9 cellular contexts compared by ENCODE assay signal in the genomic region with DNA sequence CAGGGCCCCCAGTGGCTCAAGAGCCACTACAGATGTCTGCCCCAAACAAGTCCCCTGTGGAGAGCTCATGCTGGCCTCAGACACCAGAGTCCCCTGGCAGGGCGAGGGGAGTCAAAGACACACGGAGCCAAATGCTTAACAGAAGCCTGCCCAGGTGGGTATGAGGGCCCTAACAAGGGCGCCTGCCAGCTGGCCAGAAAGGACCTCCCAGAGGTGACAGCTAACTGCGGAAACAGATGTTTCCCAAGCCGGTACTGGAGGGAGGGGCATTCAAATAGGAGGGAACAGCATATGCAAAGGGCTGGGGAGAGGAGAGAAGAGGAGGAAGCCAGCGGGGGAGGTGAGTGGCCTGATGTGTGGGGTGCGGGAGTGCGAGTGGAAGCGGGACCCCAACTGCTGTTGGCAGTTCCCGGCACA. TPM values are rescaled to one million over a fixed set of nuclear protein-coding genes. Genes with fewer than 3 reads are reported as not detected.
DNase-seq lines count a peak whose midpoint lies in the region; ATAC-seq lines count a peak whose summit lies in the region.
"Had no signal": no experiment of that assay in that cellular context is flagged by ENCODE, and none has a peak within 500 bp of the region (broad histone marks: within the 10 kb centered on the region; RNA-seq: fewer than 3 reads in every experiment).

No MANE protein-coding gene starts in this region.

- peaks cover 30 to 50% of the 10 kb centered on the region in 2 donors for H3K4me1 Mint-ChIP-seq in stimulated activated naive B cell treated with anti-CD40 and anti-IgM and Interleukin-4, amounts not matched to agents 10 μg/mL and 1 μg/mL and 100 μg/mL, for 72 hours

- WGBS in esophagus, 2 donors: 20 to 25% methylated on average over 10 of the region's 10 CpGs

- H3K9me3 Mint-ChIP-seq in stimulated activated naive B cell treated with anti-CD40 and anti-IgM and Interleukin-4, amounts not matched to agents 10 μg/mL and 1 μg/mL and 100 μg/mL, for 72 hours: no peaks in the 10 kb centered on the region

- DNase-seq in NCI-H1694 (lab: John Stamatoyannopoulos, UW) (peak; percentile 6), NCI-H1694 treated with DMSO at 0.1 percent for 48 hours (lab: John Stamatoyannopoulos, UW) (no peak), SJCRH30 (peak; percentile 59 to 66), 8988T (no peak), AG20443 (ENCODE audit: low spot score) (no peak)
- no peak for DNase-seq in stimulated activated naive B cell treated with anti-CD40 and anti-IgM and Interleukin-4, amounts not matched to agents 10 μg/mL and 1 μg/mL and 100 μg/mL, for 72 hours

- H3K27ac ChIP-seq in SJCRH30 (no peak overlapping the region), esophagus (ENCODE audit: low read depth in 2 of 2, low read length in 1 of 2) (no peak overlapping the region)
- H3K27ac ChIP-seq: suprapubic skin had no signal

- peaks cover 11 to 20% of the 10 kb centered on the region in 2 donors for H3K36me3 Mint-ChIP-seq in stimulated activated naive B cell treated with anti-CD40 and anti-IgM and Interleukin-4, amounts not matched to agents 10 μg/mL and 1 μg/mL and 100 μg/mL, for 72 hours

- H3K4me3 Mint-ChIP-seq in stimulated activated naive B cell treated with anti-CD40 and anti-IgM and Interleukin-4, amounts not matched to agents 10 μg/mL and 1 μg/mL and 100 μg/mL, for 72 hours: peak overlapping the region; percentile 82 to 91

- H3K27ac Mint-ChIP-seq in stimulated activated naive B cell treated with anti-CD40 and anti-IgM and Interleukin-4, amounts not matched to agents 10 μg/mL and 1 μg/mL and 100 μg/mL, for 72 hours: peak overlapping the region; percentile 72

- H3K4me3 ChIP-seq in SJCRH30 (peak overlapping the region; percentile 98), esophagus (ENCODE audit: low read depth in 1 of 2, low read length in 2 of 2) (peak overlapping the region; percentile 15 to 46)

- H3K4me1 ChIP-seq in SJCRH30 (peaks cover 11% of the 10 kb centered on the region), esophagus (ENCODE audit: control insufficient read depth in 2 of 2, insufficient read depth in 2 of 2, low read length in 1 of 2) (peaks cover 14 to 15% of the 10 kb centered on the region in 2 donors)

- H3K27me3 Mint-ChIP-seq in stimulated activated naive B cell treated with anti-CD40 and anti-IgM and Interleukin-4, amounts not matched to agents 10 μg/mL and 1 μg/mL and 100 μg/mL, for 72 hours: peaks cover 0 to 4% of the 10 kb centered on the region in 2 donors

- peaks cover 22% of the 10 kb centered on the region for H3K36me3 ChIP-seq in SJCRH30
- H3K36me3 ChIP-seq in esophagus (ENCODE audit: control insufficient read depth in 2 of 2, insufficient read depth in 2 of 2, low read length in 1 of 2): peaks cover 0 to 11% of the 10 kb centered on the region in 2 donors

- H3K27me3 ChIP-seq in SJCRH30: no peaks in the 10 kb centered on the region
- no peaks in the 10 kb centered on the region for H3K27me3 ChIP-seq in esophagus (ENCODE audit: control insufficient read depth in 1 of 2, insufficient read depth in 2 of 2, low read length in 2 of 2)
- H3K27me3 ChIP-seq: suprapubic skin had no signal

- ATAC-seq in HG03354 (IDR thresholded peaks at IDR 0.05; ENCODE audit: poor library complexity, severe bottlenecking, unreplicated experiment): peak; percentile 28
- no peak for ATAC-seq in stimulated activated naive B cell treated with anti-CD40 and anti-IgM and Interleukin-4, amounts not matched to agents 10 μg/mL and 1 μg/mL and 100 μg/mL, for 72 hours (replicated peaks)

- H3K9me3 ChIP-seq in SJCRH30 (replicated peaks) (no peaks in the 10 kb centered on the region), esophagus (ENCODE audit: control insufficient read depth in 2 of 2, insufficient read depth in 1 of 2, low read depth in 1 of 2, low read length in 1 of 2) (peaks cover 0 to 3% of the 10 kb centered on the region in 2 donors)
- H3K9me3 ChIP-seq: suprapubic skin had no signal

RNA-seq across cellular contexts. Expression of gene MXD3, which starts 0.9 kb away (rescaled TPM):
- total RNA-seq in SJCRH30 (2014; rRNA removed; shearing (Covaris generic)): 36.6 and 37.6 TPM in 2 replicates
- 10 to 100 TPM; 14.4 to 32.3 TPM for polyA plus RNA-seq in esophagus

RNA-seq across cellular contexts. Expression of gene PRELID1, which starts 7.2 kb away (rescaled TPM):
- total RNA-seq in SJCRH30 (2014; rRNA removed; shearing (Covaris generic)): 226 and 259 TPM in 2 replicates
- 100 to 1,000 TPM; 120 to 135 TPM for polyA plus RNA-seq in esophagus

RNA-seq across cellular contexts. Expression of gene RAB24, which starts 7.2 kb away (rescaled TPM):
- 24.1 and 25.4 TPM in 2 replicates for total RNA-seq in SJCRH30 (2014; rRNA removed; shearing (Covaris generic))
- polyA plus RNA-seq in esophagus: 10 to 100 TPM; 60.0 to 80.2 TPM

RNA-seq across cellular contexts. Expression of gene LMAN2, which starts 40.7 kb away (rescaled TPM):
- total RNA-seq in SJCRH30 (2014; rRNA removed; shearing (Covaris generic)): 144 and 156 TPM in 2 replicates
- polyA plus RNA-seq in esophagus: 100 to 1,000 TPM in 1 of 2 donors, 10 to 100 TPM in 1; 84.0 to 190 TPM

RNA-seq across cellular contexts. Expression of gene RGS14, which starts 47.0 kb away (rescaled TPM):
- 4.0 and 4.8 TPM in 2 replicates for total RNA-seq in SJCRH30 (2014; rRNA removed; shearing (Covaris generic))
- polyA plus RNA-seq in esophagus: 10 to 100 TPM; 49.7 to 74.5 TPM

Comparison
In these comparisons a context has a peak if more than half of its experiments do, and no peak if none do; other contexts are left out.
1. DNase-seq: peak in NCI-H1694 (single experiment) and SJCRH30 (2 of 2); none in NCI-H1694 treated with DMSO at 0.1 percent for 48 hours (single experiment), stimulated activated naive B cell treated with anti-CD40 and anti-IgM and Interleukin-4, amounts not matched to agents 10 μg/mL and 1 μg/mL and 100 μg/mL, for 72 hours (single experiment), 8988T (single experiment) and AG20443 (single experiment).